Comparison of ENCODE assay signal across 10 cellular contexts in the genomic region with DNA sequence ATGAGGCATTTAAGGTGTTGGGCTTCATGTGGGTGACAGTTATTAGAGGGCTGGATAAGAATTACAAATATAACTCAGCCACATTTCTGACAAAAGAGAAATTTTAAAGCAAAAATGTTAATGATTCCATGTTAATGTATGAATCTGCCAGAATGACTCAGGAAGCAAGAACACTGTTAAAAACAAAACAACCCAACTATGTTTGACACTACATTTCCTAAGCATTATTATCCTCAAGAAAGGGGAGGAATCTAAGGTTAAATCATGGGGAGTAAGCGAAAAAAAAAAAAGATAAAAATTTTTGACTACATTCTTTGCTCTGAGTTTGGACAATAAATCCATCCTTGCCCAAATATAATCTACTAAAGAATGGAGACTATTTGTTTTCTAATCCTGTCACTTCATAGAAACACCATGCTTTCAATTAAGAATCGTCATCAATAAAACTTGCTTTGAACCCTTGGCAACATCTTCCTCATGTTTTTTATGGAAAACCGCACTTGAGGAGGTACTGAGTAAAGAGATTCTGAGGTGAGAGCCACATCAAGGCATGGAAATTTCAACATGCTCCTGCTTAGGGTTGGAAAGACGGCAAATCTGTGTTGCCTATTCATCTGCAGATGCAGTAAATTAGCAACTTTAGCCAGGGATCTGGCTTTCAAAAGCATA. TPM values are rescaled to one million over a fixed set of nuclear protein-coding genes. Genes with fewer than 3 reads are reported as not detected.
A peak's percentile ranks its signal among the peaks of the same experiment; 100 is the strongest.
DNase-seq lines count a peak whose midpoint lies in the region; ATAC-seq and TF ChIP-seq lines count a peak whose summit lies in the region.
"Had no signal": no experiment of that assay in that cellular context is flagged by ENCODE, and none has a peak within 500 bp of the region (broad histone marks: within the 10 kb centered on the region; RNA-seq: fewer than 3 reads in every experiment).

No MANE protein-coding gene starts in this region.

- no peak overlapping the region for H4K8ac ChIP-seq in mesenchymal stem cell (ENCODE audit: low read length)

- H3K4me1 Mint-ChIP-seq in stimulated activated naive CD8-positive, alpha-beta T cell treated with anti-CD3 and anti-CD28 coated beads, Interleukin-15, amount 100 ng/mL, for 72 hours, result peaks cover 95% of the 10 kb centered on the region

- no peaks in the 10 kb centered on the region for H3K9me3 Mint-ChIP-seq in stimulated activated naive CD8-positive, alpha-beta T cell treated with anti-CD3 and anti-CD28 coated beads, Interleukin-15, amount 100 ng/mL, for 72 hours
- H3K9me3 Mint-ChIP-seq: activated naive CD4-positive, alpha-beta T cell treated with anti-CD3 and anti-CD28 coated beads, Interleukin-2, amount 50 U/mL, for 72 hours had no signal

- H3K27ac ChIP-seq in left ventricle myocardium inferior (replicated peaks), result peak overlapping the region; percentile 56
- H3K27ac ChIP-seq in mesenchymal stem cell (ENCODE audit: low read length, poor library complexity, severe bottlenecking), result peak overlapping the region; percentile 31
- H3K27ac ChIP-seq in vagina, result peak overlapping the region; percentile 20

- peaks cover 66% of the 10 kb centered on the region for H3K4me1 ChIP-seq in left ventricle myocardium inferior
- peaks cover 7% of the 10 kb centered on the region for H3K4me1 ChIP-seq in mesenchymal stem cell (ENCODE audit: control insufficient read depth, insufficient read depth, low read depth, low read length)
- peaks cover 89% of the 10 kb centered on the region for H3K4me1 ChIP-seq in vagina

- WGBS in mesenchymal stem cell, result 57% methylated on average over 3 of the region's 4 CpGs

- no peak overlapping the region for H3K14ac ChIP-seq in mesenchymal stem cell (ENCODE audit: low read length in 2 of 2)

- no peak overlapping the region for H2BK15ac ChIP-seq in mesenchymal stem cell (ENCODE audit: low read depth, poor library complexity, severe bottlenecking)

- H3K23ac ChIP-seq in mesenchymal stem cell (ENCODE audit: low read length in 2 of 2), result no peak overlapping the region

- no peak overlapping the region for H2AFZ ChIP-seq in mesenchymal stem cell (ENCODE audit: low read depth, low read length)

- H3K27me3 Mint-ChIP-seq in stimulated activated naive CD8-positive, alpha-beta T cell treated with anti-CD3 and anti-CD28 coated beads, Interleukin-15, amount 100 ng/mL, for 72 hours, result no peaks in the 10 kb centered on the region

- peaks cover 4% of the 10 kb centered on the region for H3K79me1 ChIP-seq in mesenchymal stem cell (replicated peaks; ENCODE audit: low read length, poor library complexity, severe bottlenecking)

- no peak overlapping the region for H2BK120ac ChIP-seq in mesenchymal stem cell (ENCODE audit: low read depth, low read length)

- no peak overlapping the region for H3K4me3 ChIP-seq in left ventricle myocardium inferior
- peak overlapping the region in 1 of 2 experiments; percentile 50 for H3K4me3 ChIP-seq in mesenchymal stem cell (ENCODE audit: insufficient read depth in 1 of 2, low read depth in 1 of 2, low read length in 2 of 2)
- H3K4me3 ChIP-seq in vagina, result no peak overlapping the region

- peak overlapping the region; percentile 55 for H3K9ac ChIP-seq in mesenchymal stem cell (ENCODE audit: low read length)

- intact Hi-C loops in left ventricle myocardium inferior (cut with micrococcal nuclease) (no loop called here), Right ventricle myocardium inferior (cut with DNase I) (no loop called here), vagina (cut with DNase I) (no loop called here)

- H3K27ac Mint-ChIP-seq in stimulated activated naive CD8-positive, alpha-beta T cell treated with anti-CD3 and anti-CD28 coated beads, Interleukin-15, amount 100 ng/mL, for 72 hours, result no peak overlapping the region

- H2BK5ac ChIP-seq in mesenchymal stem cell (ENCODE audit: low read depth, low read length, poor library complexity, severe bottlenecking), result no peak overlapping the region

- H3K18ac ChIP-seq in mesenchymal stem cell (ENCODE audit: low read depth in 1 of 2, low read length in 2 of 2), result no peak overlapping the region

- DNase-seq in left ventricle myocardium inferior, result no peak
- no peak for DNase-seq in Right ventricle myocardium inferior (ENCODE audit: missing footprints)
- peak; percentile 50 for DNase-seq in astrocyte of the hippocampus (ENCODE audit: low read depth, low spot score)
- DNase-seq in mesenchymal stem cell, result no peak
- no peak for DNase-seq in vagina (ENCODE audit: extremely low spot score in 2 of 2)
- DNase-seq in NCI-H2196 (lab: John Stamatoyannopoulos, UW; ENCODE audit: unreplicated experiment), result no peak
- no peak for DNase-seq in activated gamma-delta T cell treated with Interleukin-2 at 50 U/mL for 16 hours
- no peak for DNase-seq in stimulated activated naive CD8-positive, alpha-beta T cell treated with anti-CD3 and anti-CD28 coated beads, Interleukin-15, amount 100 ng/mL, for 72 hours
- DNase-seq: left colon had no signal

- H3K27me3 ChIP-seq in left ventricle myocardium inferior (ENCODE audit: low read depth), result no peaks in the 10 kb centered on the region
- no peaks in the 10 kb centered on the region for H3K27me3 ChIP-seq in mesenchymal stem cell (ENCODE audit: control insufficient read depth in 1 of 2, insufficient read depth in 1 of 2, low read length in 2 of 2)
- H3K27me3 ChIP-seq in vagina, result no peaks in the 10 kb centered on the region

- H2BK12ac ChIP-seq in mesenchymal stem cell (ENCODE audit: low read length in 2 of 2), result no peak overlapping the region

- ATAC-seq in Right ventricle myocardium inferior, result no peak
- no peak for ATAC-seq in stimulated activated naive CD8-positive, alpha-beta T cell treated with anti-CD3 and anti-CD28 coated beads, Interleukin-15, amount 100 ng/mL, for 72 hours
- ATAC-seq: activated naive CD4-positive, alpha-beta T cell treated with anti-CD3 and anti-CD28 coated beads, Interleukin-2, amount 50 U/mL, for 72 hours had no signal

- H3K4ac ChIP-seq in mesenchymal stem cell (ENCODE audit: low read depth in 1 of 2, low read length in 2 of 2), result no peak overlapping the region

- H3K4me3 Mint-ChIP-seq in stimulated activated naive CD8-positive, alpha-beta T cell treated with anti-CD3 and anti-CD28 coated beads, Interleukin-15, amount 100 ng/mL, for 72 hours, result peak overlapping the region in 1 of 2 donors; percentile 30

- no peak overlapping the region for H3K4me2 ChIP-seq in mesenchymal stem cell (ENCODE audit: low read length, poor library complexity, severe bottlenecking)

- no peaks in the 10 kb centered on the region for H3K36me3 ChIP-seq in left ventricle myocardium inferior
- peaks cover 0 to 22% of the 10 kb centered on the region in 2 experiments for H3K36me3 ChIP-seq in mesenchymal stem cell (ENCODE audit: control insufficient read depth in 1 of 2, insufficient read depth in 2 of 2, low read depth in 1 of 2, low read length in 2 of 2)
- no peaks in the 10 kb centered on the region for H3K36me3 ChIP-seq in vagina

- H2AK5ac ChIP-seq in mesenchymal stem cell (ENCODE audit: low read length, severe bottlenecking), result peak overlapping the region; percentile 54

- TF ChIP-seq CTCF in left ventricle myocardium inferior (IDR thresholded peaks at IDR 0.05; ENCODE audit: borderline replicate concordance), result no peak
- no peak for TF ChIP-seq CTCF in vagina (IDR thresholded peaks at IDR 0.05)

- no peaks in the 10 kb centered on the region for H3K9me3 ChIP-seq in left ventricle myocardium inferior (replicated peaks)
- H3K9me3 ChIP-seq in mesenchymal stem cell (ENCODE audit: control insufficient read depth, low read length), result no peaks in the 10 kb centered on the region
- H3K9me3 ChIP-seq in vagina, result no peaks in the 10 kb centered on the region

- no peak overlapping the region for H4K91ac ChIP-seq in mesenchymal stem cell (ENCODE audit: low read length)

- TF ChIP-seq POLR2A in vagina (IDR thresholded peaks at IDR 0.05), result no peak

RNA-seq across cellular contexts. Expression of a gene that starts 9.8 kb away (rescaled TPM):
- total RNA-seq in left ventricle myocardium inferior (4.5 TPM), Right ventricle myocardium inferior (5.2 TPM), vagina (36.3 TPM)
- polyA plus RNA-seq in mesenchymal stem cell (2013, experiment 1 of 2), result 33.4 TPM
- 31.6 TPM for polyA plus RNA-seq in mesenchymal stem cell (2013, experiment 2 of 2)

RNA-seq across cellular contexts. Expression of a gene that starts 56.5 kb away (rescaled TPM):
- total RNA-seq in left ventricle myocardium inferior (15.9 TPM), Right ventricle myocardium inferior (16.9 TPM), vagina (29.5 TPM)
- 35.4 TPM for polyA plus RNA-seq in mesenchymal stem cell (2013, experiment 1 of 2)
- 33.9 TPM for polyA plus RNA-seq in mesenchymal stem cell (2013, experiment 2 of 2)

RNA-seq across cellular contexts. Expression of a gene that starts 56.6 kb away (rescaled TPM):
- total RNA-seq in left ventricle myocardium inferior (6.3 TPM), Right ventricle myocardium inferior (6.0 TPM), vagina (5.4 TPM)
- 7.6 TPM for polyA plus RNA-seq in mesenchymal stem cell (2013, experiment 1 of 2)
- polyA plus RNA-seq in mesenchymal stem cell (2013, experiment 2 of 2), result 8.0 TPM
